15 cellular contexts compared by ENCODE assay signal in the genomic region with DNA sequence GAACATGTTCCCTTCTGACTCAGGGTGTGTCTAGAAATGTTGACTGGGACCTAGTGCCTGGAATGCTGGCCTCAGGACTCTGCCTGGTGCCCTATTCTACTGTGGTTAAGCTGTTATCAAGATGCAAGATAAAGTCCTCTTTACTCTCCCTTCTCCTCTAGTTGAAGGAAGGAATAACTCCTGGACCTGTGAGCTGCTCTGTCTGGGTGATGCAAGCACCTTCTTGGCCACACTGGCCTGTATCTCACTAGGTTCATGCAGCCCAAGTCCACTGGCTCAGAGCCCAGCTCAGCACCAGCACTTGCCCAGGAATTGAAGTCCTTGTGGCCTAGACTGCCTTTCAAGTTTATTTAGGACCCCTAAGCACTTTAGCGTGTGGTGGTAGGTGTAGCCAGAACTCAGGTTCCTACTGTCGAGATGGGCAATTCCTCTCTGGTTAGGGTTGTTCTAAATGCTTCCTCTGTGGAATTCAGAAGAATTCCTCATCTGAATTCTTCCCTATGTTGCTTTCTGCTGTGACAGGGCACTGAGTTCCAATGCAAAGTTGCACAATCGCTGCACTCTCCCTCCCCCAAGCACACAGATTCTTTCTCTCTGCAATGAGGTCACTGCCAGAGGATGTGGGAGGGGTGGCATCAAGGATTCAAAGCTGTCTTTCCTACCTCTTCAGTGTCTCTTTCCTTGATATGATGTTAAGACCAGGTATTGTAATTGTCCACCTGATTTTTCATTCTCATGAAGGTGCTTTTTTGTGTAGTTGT. TPM values are rescaled to one million over a fixed set of nuclear protein-coding genes. Genes with fewer than 3 reads are reported as not detected.
DNase-seq lines count a peak whose midpoint lies in the region; ATAC-seq and TF ChIP-seq lines count a peak whose summit lies in the region.
"Had no signal": no experiment of that assay in that cellular context is flagged by ENCODE, and none has a peak within 500 bp of the region (broad histone marks: within the 10 kb centered on the region; RNA-seq: fewer than 3 reads in every experiment).

No MANE protein-coding gene starts in this region.

- no peaks in the 10 kb centered on the region for H3K79me2 ChIP-seq in ACC112 (ENCODE audit: control insufficient read depth, insufficient read depth, low read length, unreplicated experiment)

- peak overlapping the region; percentile 31; the same call in 1 of the 2 replicates for H3K27ac ChIP-seq in ACC112 (ENCODE audit: low read depth, low read length)
- H3K27ac ChIP-seq in esophagus squamous epithelium: no peak overlapping the region
- H3K27ac ChIP-seq: neutrophil had no signal

- ATAC-seq in GM19035 (IDR thresholded peaks at IDR 0.05; ENCODE audit: unreplicated experiment): no peak

- no peaks in the 10 kb centered on the region for H3K9me3 ChIP-seq in esophagus squamous epithelium
- H3K9me3 ChIP-seq: neutrophil had no signal

- TF ChIP-seq CTCF in esophagus squamous epithelium (IDR thresholded peaks at IDR 0.05): no peak

- H3K27me3 ChIP-seq in ACC112 (ENCODE audit: insufficient read depth, low read length): no peaks in the 10 kb centered on the region
- no peaks in the 10 kb centered on the region for H3K27me3 ChIP-seq in esophagus squamous epithelium
- H3K27me3 ChIP-seq: neutrophil had no signal

- H3K4me3 Mint-ChIP-seq in immature natural killer cell: no peak overlapping the region
- H3K4me3 Mint-ChIP-seq: activated CD4-positive, alpha-beta memory T cell treated with anti-CD3 and anti-CD28 coated beads, Interleukin-2, amount 10 ng/mL, durations not matched to agents 7 days and 5 days had no signal

- H2AFZ ChIP-seq in ACC112 (ENCODE audit: low read length, unreplicated experiment): peak overlapping the region; percentile 72

- intact Hi-C loops in esophagus squamous epithelium (cut with DNase I): no loop called here

- no peaks in the 10 kb centered on the region for H3K36me3 Mint-ChIP-seq in immature natural killer cell

- 68 to 80% methylated on average over 3 of the region's 3 CpGs for WGBS in esophagus squamous epithelium, 2 donors

- H3K4me1 ChIP-seq in ACC112 (ENCODE audit: control insufficient read depth, insufficient read depth, low read length, unreplicated experiment) (peaks cover 14% of the 10 kb centered on the region), esophagus squamous epithelium (no peaks in the 10 kb centered on the region)

- H3K36me3 ChIP-seq in ACC112 (ENCODE audit: insufficient read depth, low read length) (no peaks in the 10 kb centered on the region), esophagus squamous epithelium (no peaks in the 10 kb centered on the region)
- H3K36me3 ChIP-seq: neutrophil had no signal

- peak; percentile 8 for DNase-seq in HuH-7.5 (ENCODE audit: low spot score)
- peak; percentile 73 for DNase-seq in dedifferentiated amniotic fluid mesenchymal stem cell (ENCODE audit: extremely low spot score)
- DNase-seq in kidney tubule cell (ENCODE audit: low spot score): peak; percentile 58
- no peak for DNase-seq in NCI-H2081 (lab: John Stamatoyannopoulos, UW)
- DNase-seq in immature natural killer cell: no peak
- DNase-seq in esophagus squamous epithelium (lab: John Stamatoyannopoulos, UW): no peak
- DNase-seq: activated CD4-positive, alpha-beta memory T cell treated with anti-CD3 and anti-CD28 coated beads, Interleukin-2, amount 10 ng/mL, durations not matched to agents 7 days and 5 days; kidney; NCI-H1436; stimulated activated CD4-positive, alpha-beta T cell treated with anti-CD3 and anti-CD28 coated beads, Interleukin-4, amount 100 ng/mL, for 24 hours had no signal

- H3K27ac Mint-ChIP-seq in immature natural killer cell: no peak overlapping the region
- H3K27ac Mint-ChIP-seq: activated CD4-positive, alpha-beta memory T cell treated with anti-CD3 and anti-CD28 coated beads, Interleukin-2, amount 10 ng/mL, durations not matched to agents 7 days and 5 days had no signal

- peaks cover 6 to 32% (median 15%) of the 10 kb centered on the region in 6 donors for H3K9me3 Mint-ChIP-seq in immature natural killer cell

- H3K4me1 Mint-ChIP-seq in immature natural killer cell: no peaks in the 10 kb centered on the region
- H3K4me1 Mint-ChIP-seq: activated CD4-positive, alpha-beta memory T cell treated with anti-CD3 and anti-CD28 coated beads, Interleukin-2, amount 10 ng/mL, durations not matched to agents 7 days and 5 days had no signal

- peaks cover 0 to 4% (median 0%) of the 10 kb centered on the region in 3 donors for H3K27me3 Mint-ChIP-seq in immature natural killer cell (ENCODE audit: low read depth in 3 of 3)
- H3K27me3 Mint-ChIP-seq: activated CD4-positive, alpha-beta memory T cell treated with anti-CD3 and anti-CD28 coated beads, Interleukin-2, amount 10 ng/mL, durations not matched to agents 7 days and 5 days had no signal

- TF ChIP-seq POLR2A in esophagus squamous epithelium (IDR thresholded peaks at IDR 0.05): no peak

- no peak overlapping the region for H3K4me3 ChIP-seq in ACC112 (ENCODE audit: low read depth, low read length)
- H3K4me3 ChIP-seq in esophagus squamous epithelium: no peak overlapping the region

RNA-seq across cellular contexts. Expression of a gene that starts 54.7 kb away (rescaled TPM):
- not detected for polyA plus RNA-seq in immature natural killer cell
- total RNA-seq in esophagus squamous epithelium: not detected
- total RNA-seq: activated CD4-positive, alpha-beta memory T cell treated with anti-CD3 and anti-CD28 coated beads, Interleukin-2, amount 10 ng/mL, durations not matched to agents 7 days and 5 days; T-helper 1 cell treated with Interleukin-12 subunit alpha and Interleukin-12 subunit beta and Interleukin-4 antibody, amounts not matched to agents 30 ng/mL and 1 ng/mL, for 36 hours had no signal
- polyA plus RNA-seq: adipose tissue had no signal

Comparison
In these comparisons a context has a peak if more than half of its experiments do, and no peak if none do; other contexts are left out.
1. DNase-seq: peak in HuH-7.5 (single experiment), dedifferentiated amniotic fluid mesenchymal stem cell (single experiment) and kidney tubule cell (single experiment); none in NCI-H2081 (0 of 2), immature natural killer cell (0 of 3) and esophagus squamous epithelium (single experiment).